1 cellular context compared by ENCODE assay signal in genomic region chr3:149332227-149332765, GRCh38.
TF ChIP-seq lines count a peak whose summit lies in the region.

No MANE protein-coding gene starts in this region.

TF ChIP-seq in K562, 482 proteins besides CTCF, POLR2A, EP300 and RAD21:
- TF ChIP-seq KDM5B (IDR thresholded peaks at IDR 0.05; ENCODE audit: insufficient replicate concordance, low read depth, low read length), result no peak
- no peak for TF ChIP-seq SP1 (CRISPR knock-in tag; IDR thresholded peaks at IDR 0.05)
- peak; percentile 30; the same call in 1 of the 2 replicates for TF ChIP-seq ZNF316 (IDR thresholded peaks at IDR 0.05)
- TF ChIP-seq ZNF445 (CRISPR knock-in tag; IDR thresholded peaks at IDR 0.05; ENCODE audit: low read depth), result no peak
